8 cellular contexts compared by ENCODE assay signal in genomic region chr7:92461027-92462003, GRCh38. TPM values are rescaled to one million over a fixed set of nuclear protein-coding genes. Genes with fewer than 3 reads are reported as not detected.
DNase-seq lines count a peak whose midpoint lies in the region; ATAC-seq and TF ChIP-seq lines count a peak whose summit lies in the region.

No MANE protein-coding gene starts in this region.

- TF ChIP-seq CTCF in HL-60 (IDR thresholded peaks at IDR 0.05; ENCODE audit: insufficient read depth, low read length) (peak; percentile 70), body of pancreas (IDR thresholded peaks at IDR 0.05) (peak; percentile 49 to 75 (median 61)), lung (IDR thresholded peaks at IDR 0.05; ENCODE audit: control extremely low read depth, extremely low read depth) (peak; percentile 15), upper lobe of left lung (IDR thresholded peaks at IDR 0.05) (peak; percentile 14 to 48 (median 42))

- TF ChIP-seq EP300 in upper lobe of left lung (IDR thresholded peaks at IDR 0.05): no peak

- DNase-seq in DMS114 treated with DMSO at 0.1 percent for 48 hours (lab: John Stamatoyannopoulos, UW; ENCODE audit: unreplicated experiment) (peak; percentile 23), HL-60 (ENCODE audit: low read depth in 1 of 2, low spot score in 1 of 2) (peak in 1 of 2 experiments; percentile 53), OCI-M1 (lab: John Stamatoyannopoulos, UW) (peak; percentile 100), body of pancreas (peak; percentile 23 to 54 (median 39)), lung (ENCODE audit: low spot score) (no peak), upper lobe of left lung (peak in 1 of 2 donors; percentile 24)
- no peak for DNase-seq in activated CD8-positive, alpha-beta memory T cell treated with anti-CD3 and anti-CD28 coated beads, Interleukin-2, amount 50 U/mL, for 48 hours

- H3K4me1 ChIP-seq in body of pancreas (peaks cover 11% of the 10 kb centered on the region), lung (ENCODE audit: control insufficient read depth in 2 of 2, insufficient read depth in 2 of 2, low read length in 2 of 2) (no peaks in the 10 kb centered on the region), upper lobe of left lung (no peaks in the 10 kb centered on the region)

- WGBS in body of pancreas, 2 donors: 40 to 46% methylated on average over 8 of the region's 8 CpGs
- whole genome bisulfite sequencing in lung, 2 donors: 73 to 75% methylated on average over 8 of the region's 8 CpGs
- WGBS in upper lobe of left lung, 2 donors: 66 to 70% methylated on average over 8 of the region's 8 CpGs

- H3K4me3 ChIP-seq in HL-60 (replicated peaks; ENCODE audit: insufficient read depth, low read length) (no peak overlapping the region), body of pancreas (no peak overlapping the region), lung (no peak overlapping the region), upper lobe of left lung (no peak overlapping the region)

- H3K27me3 ChIP-seq in HL-60 (ENCODE audit: insufficient read depth, poor library complexity, severe bottlenecking) (no peaks in the 10 kb centered on the region), body of pancreas (no peaks in the 10 kb centered on the region), lung (ENCODE audit: control insufficient read depth, insufficient read depth) (no peaks in the 10 kb centered on the region), upper lobe of left lung (no peaks in the 10 kb centered on the region)

- ATAC-seq in GM19351 (IDR thresholded peaks at IDR 0.05; ENCODE audit: unreplicated experiment): peak; percentile 84
- peak; percentile 71 for ATAC-seq in body of pancreas
- no peak for ATAC-seq in lung (ENCODE audit: insufficient read depth, low FRiP score)
- ATAC-seq in upper lobe of left lung (ENCODE audit: low FRiP score in 2 of 2): peak in 1 of 2 donors; percentile 61

- peaks cover 4 to 5% of the 10 kb centered on the region in 2 donors for H3K36me3 ChIP-seq in body of pancreas (replicated peaks in 1 of 2; ENCODE audit: insufficient read depth in 1 of 2, low read depth in 2 of 2)
- H3K36me3 ChIP-seq in lung (ENCODE audit: control insufficient read depth in 2 of 2, insufficient read depth in 2 of 2, low read length in 2 of 2): peaks cover 10 to 15% of the 10 kb centered on the region in 2 donors
- H3K36me3 ChIP-seq in upper lobe of left lung: peaks cover 14 to 37% (median 21%) of the 10 kb centered on the region in 4 donors

- H3K9me3 ChIP-seq in body of pancreas (no peaks in the 10 kb centered on the region), lung (ENCODE audit: control insufficient read depth in 2 of 2, insufficient read depth in 1 of 2, low read length in 1 of 2) (no peaks in the 10 kb centered on the region), upper lobe of left lung (no peaks in the 10 kb centered on the region)

- TF ChIP-seq POLR2A in body of pancreas (IDR thresholded peaks at IDR 0.05) (no peak), upper lobe of left lung (IDR thresholded peaks at IDR 0.05) (no peak)

- H3K27ac ChIP-seq in HL-60 (replicated peaks) (no peak overlapping the region), body of pancreas (peak overlapping the region in 1 of 4 donors; percentile 25), lung (ENCODE audit: low read depth in 1 of 2, low read length in 1 of 2) (no peak overlapping the region), upper lobe of left lung (no peak overlapping the region)

- intact Hi-C loops in body of pancreas (cut with DNase I): no loop called here

RNA-seq across cellular contexts. Expression of gene GATAD1, which starts 14.0 kb away (rescaled TPM):
- 10 to 100 TPM; 32.3 to 38.4 TPM for total RNA-seq in body of pancreas
- total RNA-seq in lung: 10 to 100 TPM; 29.9 to 80.3 TPM
- 10 to 100 TPM; 15.9 to 26.3 TPM for polyA plus RNA-seq in lung
- total RNA-seq in upper lobe of left lung: 10 to 100 TPM; 21.4 to 66.6 (median 39.5) TPM

RNA-seq across cellular contexts. Expression of gene ERVW-1, which starts 16.4 kb away (rescaled TPM):
- total RNA-seq in body of pancreas (not detected), lung (under 1 TPM in 1 of 2 donors, not detected in 1; 0.25 TPM), upper lobe of left lung (under 1 TPM in 1 of 6 donors, not detected in 5; 0.20 TPM)
- under 1 TPM in 1 of 2 donors, not detected in 1; 0.04 TPM for polyA plus RNA-seq in lung

Comparison
In these comparisons a context has a peak if more than half of its experiments do, and no peak if none do; other contexts are left out.
1. DNase-seq: peak in DMS114 treated with DMSO at 0.1 percent for 48 hours (single experiment), OCI-M1 (single experiment) and body of pancreas (4 of 4); none in lung (single experiment) and activated CD8-positive, alpha-beta memory T cell treated with anti-CD3 and anti-CD28 coated beads, Interleukin-2, amount 50 U/mL, for 48 hours (single experiment).
2. CTCF ChIP-seq: peak in every context shown above with its lines; median percentile 70 in HL-60; 61 in body of pancreas; 42 in upper lobe of left lung; 15 in lung.